ENCODE assay signal across 1 cellular context in genomic region chr20:51262240-51262639, GRCh38.
TF ChIP-seq lines count a peak whose summit lies in the region.

No MANE protein-coding gene starts in this region.

TF ChIP-seq in HepG2, 621 proteins besides CTCF, POLR2A, EP300 and RAD21 (continued from another document):
- TF ChIP-seq ZUFSP (CRISPR knock-in tag; IDR thresholded peaks at IDR 0.05; ENCODE audit: borderline replicate concordance) (no peak), CERS6 (CRISPR knock-in tag; IDR thresholded peaks at IDR 0.05) (no peak), KDM5A (IDR thresholded peaks at IDR 0.05; ENCODE audit: borderline replicate concordance, low read length) (no peak)
